9 cellular contexts compared by ENCODE assay signal in the genomic region with DNA sequence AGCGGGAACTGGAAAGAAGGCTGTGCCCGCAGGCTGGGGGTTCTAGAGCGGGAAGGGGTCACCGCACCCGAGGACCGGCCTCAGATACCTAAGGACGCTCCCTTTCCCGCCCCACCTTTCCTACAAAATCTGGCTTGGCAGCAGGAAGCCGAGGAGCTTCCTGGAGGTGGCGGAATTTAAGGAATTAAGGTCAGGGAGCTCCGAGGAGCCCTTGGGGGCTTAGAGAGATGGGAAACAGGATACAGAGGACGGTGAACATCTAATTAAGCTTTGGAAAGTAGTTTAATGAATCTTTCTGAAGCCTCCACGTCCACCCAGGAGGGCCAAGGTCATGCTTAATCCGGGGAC. TPM values are rescaled to one million over a fixed set of nuclear protein-coding genes. Genes with fewer than 3 reads are reported as not detected.
DNase-seq lines count a peak whose midpoint lies in the region; ATAC-seq, FAIRE-seq and TF ChIP-seq lines count a peak whose summit lies in the region.
"Had no signal": no experiment of that assay in that cellular context is flagged by ENCODE, and none has a peak within 500 bp of the region (broad histone marks: within the 10 kb centered on the region; RNA-seq: fewer than 3 reads in every experiment).

No MANE protein-coding gene starts in this region.

- DNase-seq in heart right ventricle = no peak
- DNase-seq in left cardiac atrium = no peak
- DNase-seq in bronchial epithelial cell (ENCODE audit: low read depth) = peak; percentile 3

- H3K4me3 ChIP-seq in heart right ventricle (peak overlapping the region; percentile 35 to 85 (median 67)), bronchial epithelial cell (ENCODE audit: low read depth, low read length) (peak overlapping the region; percentile 68), mesodermal cell (ENCODE audit: extremely low read depth, insufficient read depth, low read length, poor library complexity, severe bottlenecking) (peak overlapping the region; percentile 66), urinary bladder (ENCODE audit: low read depth, low read length) (peak overlapping the region; percentile 66)

- H3K4me1 ChIP-seq in heart right ventricle = peaks cover 4 to 15% (median 10%) of the 10 kb centered on the region in 9 donors
- H3K4me1 ChIP-seq in mesodermal cell (ENCODE audit: control insufficient read depth, insufficient read depth, low read length, poor library complexity, severe bottlenecking) = peaks cover 4% of the 10 kb centered on the region
- peaks cover 4% of the 10 kb centered on the region for H3K4me1 ChIP-seq in urinary bladder (ENCODE audit: insufficient read depth)

- TF ChIP-seq CTCF in heart right ventricle (IDR thresholded peaks at IDR 0.05) (no peak), bronchial epithelial cell (IDR thresholded peaks at IDR 0.05; ENCODE audit: insufficient read depth, low read length, severe bottlenecking) (no peak)

- no peak for FAIRE-seq in bronchial epithelial cell (lab: Jason Lieb, UNC)
- FAIRE-seq: D721Med had no signal

- H3K9me3 ChIP-seq in heart right ventricle (no peaks in the 10 kb centered on the region), mesodermal cell (ENCODE audit: control insufficient read depth, low read length) (no peaks in the 10 kb centered on the region)

- intact Hi-C loops in heart right ventricle (cut with DNase I) = no loop called here
- intact Hi-C loops in left cardiac atrium (cut with DNase I) = no loop called here

- no peak for ATAC-seq in heart right ventricle
- no peak for ATAC-seq in left cardiac atrium
- ATAC-seq in HG03565 (IDR thresholded peaks at IDR 0.05; ENCODE audit: unreplicated experiment) = no peak
- ATAC-seq in GM21786 (IDR thresholded peaks at IDR 0.05; ENCODE audit: unreplicated experiment) = no peak
- no peak for ATAC-seq in HG03460 (IDR thresholded peaks at IDR 0.05; ENCODE audit: unreplicated experiment)

- no peaks in the 10 kb centered on the region for H3K36me3 ChIP-seq in heart right ventricle
- H3K36me3 ChIP-seq in bronchial epithelial cell (ENCODE audit: control insufficient read depth, insufficient read depth, low read length) = no peaks in the 10 kb centered on the region
- H3K36me3 ChIP-seq in mesodermal cell (ENCODE audit: control insufficient read depth, insufficient read depth, low read length) = no peaks in the 10 kb centered on the region
- H3K36me3 ChIP-seq in urinary bladder (ENCODE audit: insufficient read depth) = no peaks in the 10 kb centered on the region

- 12% methylated on average over 14 of the region's 14 CpGs for WGBS in heart right ventricle, 2 donors
- 39 to 47% methylated on average over 6 to 7 of the region's 14 CpGs for WGBS in mesodermal cell (ENCODE audit: insufficient coverage in 2 of 2), 2 experiments
- WGBS in urinary bladder = 10% methylated on average over 14 of the region's 14 CpGs

- H3K27ac ChIP-seq in heart right ventricle = no peak overlapping the region
- no peak overlapping the region for H3K27ac ChIP-seq in mesodermal cell (ENCODE audit: low read depth, low read length, severe bottlenecking)
- no peak overlapping the region for H3K27ac ChIP-seq in urinary bladder (ENCODE audit: low read depth)

- peaks cover 0 to 53% (median 27%) of the 10 kb centered on the region in 7 donors for H3K27me3 ChIP-seq in heart right ventricle
- peaks cover 1% of the 10 kb centered on the region for H3K27me3 ChIP-seq in bronchial epithelial cell (ENCODE audit: control insufficient read depth, insufficient read depth, low read length)

RNA-seq across cellular contexts. Expression of a gene that starts 0.5 kb away (rescaled TPM):
- total RNA-seq in heart right ventricle = 1 to 10 TPM in 1 of 10 donors, under 1 TPM in 5, not detected in 4; 0.12 to 1.4 (median 0.40) TPM
- under 1 TPM; 0.16 to 0.51 TPM for polyA plus RNA-seq in heart right ventricle
- 1 to 10 TPM in 1 of 2 donors, under 1 TPM in 1; 0.34 to 1.4 TPM for total RNA-seq in left cardiac atrium
- 0.13 TPM in 1 of 2 replicates, not detected in the other for total RNA-seq in bronchial epithelial cell
- 1.3 TPM for polyA plus RNA-seq in mesodermal cell (2013, experiment 1 of 2)
- 1.6 TPM for polyA plus RNA-seq in mesodermal cell (2013, experiment 2 of 2)
- total RNA-seq in urinary bladder = 2.0 TPM
- 2.2 TPM for polyA plus RNA-seq in urinary bladder
